Comparison of ENCODE assay signal across 1 cellular context in genomic region chr14:66140213-66140918, GRCh38.
TF ChIP-seq lines count a peak whose summit lies in the region.

No MANE protein-coding gene starts in this region.

TF ChIP-seq in GM12878, 131 proteins besides CTCF, POLR2A, EP300 and RAD21 (continued from another document):
- TF ChIP-seq HDGF (IDR thresholded peaks at IDR 0.05) (no peak), SIX5 (IDR thresholded peaks at IDR 0.05; ENCODE audit: low read depth, low read length, severe bottlenecking) (no peak), MTA2 (IDR thresholded peaks at IDR 0.05; ENCODE audit: low read depth) (peak; percentile 34; the same call in 1 of the 2 replicates), NFYA (IDR thresholded peaks at IDR 0.05; ENCODE audit: borderline replicate concordance, low read depth, low read length) (no peak), SREBF1 (IDR thresholded peaks at IDR 0.05; ENCODE audit: low read length) (no peak)
